ENCODE assay signal across 2 cellular contexts in genomic region chr18:6827566-6827965, GRCh38.
DNase-seq lines count a peak whose midpoint lies in the region; ATAC-seq, FAIRE-seq and TF ChIP-seq lines count a peak whose summit lies in the region.
"Not testable (repeated sequence)": the region's sequence is repeated elsewhere in the genome, so short reads cannot be mapped to it uniquely, and the experiment has no call there.

No MANE protein-coding gene starts in this region.

- DNase-seq in right cardiac atrium (peak in 2 of 3 donors; percentile 35 to 58), kidney (peak; percentile 56)

- over 99% methylated on average over 24 of the region's 30 CpGs for WGBS in right cardiac atrium

- not testable (repeated sequence) for H3K4me1 ChIP-seq in right cardiac atrium (ENCODE audit: control insufficient read depth, insufficient read depth, low read length); kidney (ENCODE audit: control insufficient read depth in 1 of 2, insufficient read depth in 1 of 2, low read depth in 1 of 2, low read length in 2 of 2)

- not testable (repeated sequence) for H3K9ac ChIP-seq in kidney (ENCODE audit: low read length in 2 of 2)

- intact Hi-C loops in right cardiac atrium (cut with DNase I); kidney (cut with DNase I): not testable (repeated sequence)

- FAIRE-seq in kidney (lab: Jason Lieb, UNC) = not testable (repeated sequence)

- not testable (repeated sequence) for TF ChIP-seq CTCF in kidney (IDR thresholded peaks at IDR 0.05; ENCODE audit: borderline replicate concordance, extremely low read depth, insufficient read depth)

- H3K4me3 ChIP-seq in right cardiac atrium (ENCODE audit: low read length); kidney (ENCODE audit: low read length in 2 of 2): not testable (repeated sequence)

- not testable (repeated sequence) for H3K27me3 ChIP-seq in right cardiac atrium (ENCODE audit: control insufficient read depth, insufficient read depth)

- not testable (repeated sequence) for ATAC-seq in right cardiac atrium

- not testable (repeated sequence) for H3K36me3 ChIP-seq in kidney (ENCODE audit: control insufficient read depth in 1 of 2, insufficient read depth in 2 of 2, low read length in 2 of 2)

- not testable (repeated sequence) for H3K27ac ChIP-seq in right cardiac atrium (ENCODE audit: low read length); kidney (ENCODE audit: low read depth in 2 of 2, low read length in 2 of 2)

- H3K9me3 ChIP-seq in right cardiac atrium (ENCODE audit: control insufficient read depth, low read length); kidney (ENCODE audit: control insufficient read depth in 1 of 2, low read length in 2 of 2): not testable (repeated sequence)
